In the genomic region with DNA sequence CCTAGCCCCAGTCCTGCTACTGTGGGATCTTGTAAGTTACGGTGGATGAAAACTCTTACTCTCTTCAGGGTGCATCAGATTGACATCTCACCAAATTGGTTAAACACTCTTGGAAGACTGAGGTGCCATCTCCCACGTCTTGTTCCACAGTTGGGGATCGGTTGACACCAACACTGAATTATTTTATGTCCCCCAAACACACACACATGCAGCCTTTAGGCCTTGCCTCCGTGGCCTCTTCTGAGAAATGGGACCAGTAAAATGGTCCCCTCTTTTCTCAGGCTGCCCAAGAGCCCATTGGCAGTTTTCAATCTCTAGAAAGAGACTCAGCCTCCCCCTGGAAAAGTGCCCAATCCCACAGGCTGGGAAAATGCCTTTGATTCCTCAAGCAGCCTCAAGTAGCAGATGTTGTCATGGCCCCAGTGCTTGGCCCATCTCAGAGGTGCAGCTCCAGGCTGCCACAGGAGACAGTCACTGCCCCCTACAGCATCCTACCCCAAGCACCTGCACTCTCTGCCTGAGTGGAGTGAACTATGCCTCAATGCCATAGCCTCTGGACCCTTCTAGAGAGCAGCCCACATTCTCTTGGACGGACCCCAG, we compare ENCODE assay signal across 14 cellular contexts.
"Had no signal": no experiment of that assay in that cellular context is flagged by ENCODE, and none has a peak within 500 bp of the region (broad histone marks: within the 10 kb centered on the region; RNA-seq: fewer than 3 reads in every experiment).

No MANE protein-coding gene starts in this region.

- DNase-seq: activated CD4-positive, alpha-beta memory T cell treated with anti-CD3 and anti-CD28 coated beads, Interleukin-2, amount 10 ng/mL, durations not matched to agents 7 days and 5 days; activated CD4-positive, alpha-beta T cell treated with anti-CD3 and anti-CD28 coated beads for 4 hours; activated naive CD4-positive, alpha-beta T cell treated with Interleukin-2 at 50 U/mL for 16 hours; activated T-cell treated with anti-CD3 and anti-CD28 coated beads for 4 hours; anterior cingulate cortex; effector memory CD8-positive, alpha-beta T cell; heart left ventricle; left colon; naive thymus-derived CD8-positive, alpha-beta T cell; nucleus accumbens; sigmoid colon; stimulated activated CD4-positive, alpha-beta T cell treated with anti-CD3 and anti-CD28 coated beads, Interleukin-1b, Interleukin-23, amount 100 ng/mL, for 48 hours; stimulated activated naive CD8-positive, alpha-beta T cell treated with anti-CD3 and anti-CD28 coated beads, Interleukin-15, amount 100 ng/mL, for 72 hours; T-helper 2 cell had no signal

- H3K36me3 ChIP-seq: heart left ventricle, sigmoid colon had no signal

- H3K4me1 ChIP-seq: heart left ventricle, sigmoid colon had no signal

- H3K27ac ChIP-seq: heart left ventricle, sigmoid colon had no signal

- H3K4me3 ChIP-seq: heart left ventricle, sigmoid colon had no signal

- H3K27me3 ChIP-seq: sigmoid colon had no signal
